1 cellular context compared by ENCODE assay signal in the genomic region with DNA sequence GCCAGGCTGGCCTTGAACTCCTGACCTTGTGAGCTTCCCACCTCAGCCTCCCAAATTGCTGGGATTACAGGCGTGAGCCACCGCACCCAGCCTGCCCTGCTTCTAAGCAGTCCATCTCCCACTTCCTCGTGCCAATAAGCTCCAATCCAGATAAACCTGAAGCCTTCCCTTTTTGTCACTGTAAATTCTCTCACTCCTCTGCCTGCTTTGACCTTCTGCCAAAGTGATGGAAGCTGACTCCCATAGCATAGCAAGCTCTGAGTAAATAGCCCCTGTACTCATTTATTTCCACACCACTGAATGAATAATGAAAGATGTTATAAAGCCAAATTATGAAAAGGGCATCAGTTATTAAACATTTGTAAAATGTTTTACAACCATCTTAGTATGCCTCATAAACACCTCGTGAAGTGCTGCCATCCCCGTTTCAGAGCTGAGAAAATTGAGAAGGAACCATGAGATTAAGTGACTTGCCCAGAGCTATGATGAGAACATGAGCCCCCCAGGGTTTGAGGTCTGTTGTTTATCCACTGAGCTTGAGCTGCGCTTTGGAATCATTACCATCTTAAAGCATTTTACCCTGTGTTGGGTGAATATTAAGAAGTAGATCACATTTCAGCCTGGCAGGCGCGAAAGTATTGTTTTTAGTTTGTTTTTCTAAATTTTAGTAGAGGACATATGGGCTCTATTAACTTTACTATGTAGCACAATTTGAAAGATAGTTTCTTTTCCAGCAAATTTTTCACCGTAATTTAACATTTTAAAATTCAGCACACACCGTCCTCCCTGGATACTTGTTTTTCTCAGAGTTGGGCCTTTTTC.
TF ChIP-seq lines count a peak whose summit lies in the region.

No MANE protein-coding gene starts in this region.

TF ChIP-seq in IMR-90, 13 proteins besides CTCF, POLR2A, EP300 and RAD21:
- TF ChIP-seq, protein P1, sequence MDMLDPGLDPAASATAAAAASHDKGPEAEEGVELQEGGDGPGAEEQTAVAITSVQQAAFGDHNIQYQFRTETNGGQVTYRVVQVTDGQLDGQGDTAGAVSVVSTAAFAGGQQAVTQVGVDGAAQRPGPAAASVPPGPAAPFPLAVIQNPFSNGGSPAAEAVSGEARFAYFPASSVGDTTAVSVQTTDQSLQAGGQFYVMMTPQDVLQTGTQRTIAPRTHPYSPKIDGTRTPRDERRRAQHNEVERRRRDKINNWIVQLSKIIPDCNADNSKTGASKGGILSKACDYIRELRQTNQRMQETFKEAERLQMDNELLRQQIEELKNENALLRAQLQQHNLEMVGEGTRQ (IDR thresholded peaks at IDR 0.05; ENCODE audit: low read depth, low read length) = no peak
- TF ChIP-seq SMC3 (IDR thresholded peaks at IDR 0.05; ENCODE audit: low read depth, low read length) = no peak
- no peak for TF ChIP-seq CEBPB (IDR thresholded peaks at IDR 0.05; ENCODE audit: low read depth, low read length)
- TF ChIP-seq RFX5 (IDR thresholded peaks at IDR 0.05; ENCODE audit: low read depth, low read length) = no peak
- TF ChIP-seq RCOR1 (IDR thresholded peaks at IDR 0.05; ENCODE audit: insufficient replicate concordance, low read length) = no peak
- TF ChIP-seq MAFK (IDR thresholded peaks at IDR 0.05; ENCODE audit: low read depth, low read length) = no peak
- TF ChIP-seq, protein P2, sequence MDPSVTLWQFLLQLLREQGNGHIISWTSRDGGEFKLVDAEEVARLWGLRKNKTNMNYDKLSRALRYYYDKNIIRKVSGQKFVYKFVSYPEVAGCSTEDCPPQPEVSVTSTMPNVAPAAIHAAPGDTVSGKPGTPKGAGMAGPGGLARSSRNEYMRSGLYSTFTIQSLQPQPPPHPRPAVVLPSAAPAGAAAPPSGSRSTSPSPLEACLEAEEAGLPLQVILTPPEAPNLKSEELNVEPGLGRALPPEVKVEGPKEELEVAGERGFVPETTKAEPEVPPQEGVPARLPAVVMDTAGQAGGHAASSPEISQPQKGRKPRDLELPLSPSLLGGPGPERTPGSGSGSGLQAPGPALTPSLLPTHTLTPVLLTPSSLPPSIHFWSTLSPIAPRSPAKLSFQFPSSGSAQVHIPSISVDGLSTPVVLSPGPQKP (IDR thresholded peaks at IDR 0.05; ENCODE audit: borderline replicate concordance, low read depth, low read length) = no peak
